In the genomic region with DNA sequence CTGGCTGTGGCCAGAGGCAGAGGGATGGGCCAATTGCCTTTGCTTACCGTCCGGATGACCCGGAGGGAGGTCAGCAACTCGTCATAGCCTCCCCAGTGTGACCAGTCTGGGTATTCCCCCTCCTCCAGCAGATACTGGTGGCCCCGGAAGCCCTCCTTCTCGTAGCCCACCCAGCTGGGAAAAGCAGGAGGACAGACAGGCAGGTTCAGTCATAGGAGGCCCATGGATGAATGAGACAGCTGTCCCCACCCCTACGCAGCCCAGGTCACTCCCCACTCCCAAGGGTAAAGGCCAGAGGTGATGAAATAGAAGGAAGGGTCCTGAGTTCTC, we compare ENCODE assay signal across 14 cellular contexts. TPM values are rescaled to one million over a fixed set of nuclear protein-coding genes. Genes with fewer than 3 reads are reported as not detected.
DNase-seq lines count a peak whose midpoint lies in the region; ATAC-seq and TF ChIP-seq lines count a peak whose summit lies in the region.
"Had no signal": no experiment of that assay in that cellular context is flagged by ENCODE, and none has a peak within 500 bp of the region (broad histone marks: within the 10 kb centered on the region; RNA-seq: fewer than 3 reads in every experiment).

No MANE protein-coding gene starts in this region.

- H3K36me3 ChIP-seq in breast epithelium, result no peaks in the 10 kb centered on the region
- H3K36me3 ChIP-seq: esophagus muscularis mucosa, uterus had no signal

- intact Hi-C loops in MCF 10A (cut with micrococcal nuclease), result no loop called here
- intact Hi-C loops in breast epithelium (cut with DNase I; ENCODE audit: low total_unique reads), result no loop called here

- no peak for DNase-seq in MCF 10A (ENCODE audit: unreplicated experiment)
- DNase-seq in breast epithelium (ENCODE audit: low spot score in 2 of 2), result no peak
- DNase-seq in RWPE1 (ENCODE audit: low spot score), result no peak
- no peak for DNase-seq in epithelial cell of prostate (ENCODE audit: low read depth, low spot score)
- no peak for DNase-seq in stimulated activated naive CD8-positive, alpha-beta T cell treated with anti-CD3 and anti-CD28 coated beads, Interleukin-15, amount 100 ng/mL, for 72 hours
- DNase-seq in UCSD-AML1 (lab: John Stamatoyannopoulos, UW; ENCODE audit: unreplicated experiment), result no peak
- no peak for DNase-seq in germinal center (ENCODE audit: low spot score)
- DNase-seq in GM13976 (ENCODE audit: low spot score), result no peak
- DNase-seq: EL, uterus had no signal

- H3K4me3 Mint-ChIP-seq in MCF 10A (ENCODE audit: unreplicated experiment), result peak overlapping the region; percentile 81
- peak overlapping the region; percentile 65 to 93 for H3K4me3 Mint-ChIP-seq in stimulated activated naive CD8-positive, alpha-beta T cell treated with anti-CD3 and anti-CD28 coated beads, Interleukin-15, amount 100 ng/mL, for 72 hours

- CTCF ChIA-PET in MCF 10A (lab: Yijun Ruan, JAX), result no interaction called here
- CTCF ChIA-PET in RWPE1 (lab: Yijun Ruan, JAX), result no interaction called here

- no peak for TF ChIP-seq CTCF in MCF 10A (IDR thresholded peaks at IDR 0.05; ENCODE audit: unreplicated experiment)
- no peak for TF ChIP-seq CTCF in breast epithelium (IDR thresholded peaks at IDR 0.05)
- TF ChIP-seq CTCF in RWPE1 (conservative IDR thresholded peaks at IDR 0.05; ENCODE audit: low read depth), result no peak
- TF ChIP-seq CTCF in GM13976 (IDR thresholded peaks at IDR 0.05; ENCODE audit: borderline replicate concordance, control extremely low read depth, extremely low read depth, insufficient read depth, missing control alignments), result no peak

- H3K9me3 Mint-ChIP-seq in MCF 10A (ENCODE audit: unreplicated experiment), result no peaks in the 10 kb centered on the region
- no peaks in the 10 kb centered on the region for H3K9me3 Mint-ChIP-seq in stimulated activated naive CD8-positive, alpha-beta T cell treated with anti-CD3 and anti-CD28 coated beads, Interleukin-15, amount 100 ng/mL, for 72 hours

- H3K4me3 ChIP-seq in breast epithelium, result no peak overlapping the region

- in situ Hi-C loops in GM13976 (cut with MboI; ENCODE audit: low sequenced_read_pairs, unreplicated experiment), result no loop called here

- no peaks in the 10 kb centered on the region for H3K36me3 Mint-ChIP-seq in MCF 10A (ENCODE audit: insufficient read depth, unreplicated experiment)

- no peak for TF ChIP-seq POLR2A in breast epithelium (IDR thresholded peaks at IDR 0.05)

- H3K4me1 ChIP-seq in breast epithelium, result no peaks in the 10 kb centered on the region

- no peaks in the 10 kb centered on the region for H3K27me3 ChIP-seq in breast epithelium

- TSS peak; percentile 74 for BruUV-seq in MCF 10A (replicated peaks; lab: Mats Ljungman, UMichigan)

- H3K27ac Mint-ChIP-seq in MCF 10A (ENCODE audit: low read depth, unreplicated experiment), result no peak overlapping the region
- H3K27ac Mint-ChIP-seq in stimulated activated naive CD8-positive, alpha-beta T cell treated with anti-CD3 and anti-CD28 coated beads, Interleukin-15, amount 100 ng/mL, for 72 hours, result no peak overlapping the region

- H3K27ac ChIP-seq in breast epithelium, result no peak overlapping the region
- peak overlapping the region; percentile 78 for H3K27ac ChIP-seq in RWPE1
- peak overlapping the region; percentile 63 for H3K27ac ChIP-seq in epithelial cell of prostate
- H3K27ac ChIP-seq: esophagus muscularis mucosa, uterus had no signal

- H3K27me3 Mint-ChIP-seq in MCF 10A (ENCODE audit: insufficient read depth, unreplicated experiment), result no peaks in the 10 kb centered on the region
- H3K27me3 Mint-ChIP-seq in stimulated activated naive CD8-positive, alpha-beta T cell treated with anti-CD3 and anti-CD28 coated beads, Interleukin-15, amount 100 ng/mL, for 72 hours, result peaks cover 6% of the 10 kb centered on the region

- peaks cover 6% of the 10 kb centered on the region for H3K4me1 Mint-ChIP-seq in MCF 10A (ENCODE audit: insufficient read depth, unreplicated experiment)
- H3K4me1 Mint-ChIP-seq in stimulated activated naive CD8-positive, alpha-beta T cell treated with anti-CD3 and anti-CD28 coated beads, Interleukin-15, amount 100 ng/mL, for 72 hours, result peaks cover 28% of the 10 kb centered on the region

- POLR2A ChIA-PET in MCF 10A (lab: Yijun Ruan, JAX), result interaction anchor here (0.5 to 1.9 kb wide), 6 partner anchors 12 to 96 kb away, joined by 3 to 6 read pairs (median 4); a partner anchor contains a TSS
- POLR2A ChIA-PET in RWPE1 (lab: Yijun Ruan, JAX; ENCODE audit: low non-redundant PET), result no interaction called here

- no peak for ATAC-seq in stimulated activated naive CD8-positive, alpha-beta T cell treated with anti-CD3 and anti-CD28 coated beads, Interleukin-15, amount 100 ng/mL, for 72 hours

- H3K9me3 ChIP-seq in breast epithelium, result no peaks in the 10 kb centered on the region
- H3K9me3 ChIP-seq: esophagus muscularis mucosa, uterus had no signal

RNA-seq across cellular contexts. Expression of a gene that starts 16.8 kb away (rescaled TPM):
- total RNA-seq in MCF 10A (2022), result 8.6 and 14.2 TPM in 2 replicates
- total RNA-seq in breast epithelium, result under 1 TPM in 1 of 3 donors, not detected in 2; 0.66 TPM
- total RNA-seq: chondrocyte, pulmonary artery endothelial cell had no signal

RNA-seq across cellular contexts. Expression of a gene that starts 19.4 kb away (rescaled TPM):
- not detected in 2 replicates for total RNA-seq in MCF 10A (2022)
- 10 to 100 TPM in 2 of 3 donors, 1 to 10 TPM in 1; 8.3 to 12.8 (median 12.3) TPM for total RNA-seq in breast epithelium
- total RNA-seq: chondrocyte, M059J, pulmonary artery endothelial cell had no signal

RNA-seq across cellular contexts. Expression of a gene that starts 30.7 kb away (rescaled TPM):
- total RNA-seq in MCF 10A (2022), result 17.7 and 20.3 TPM in 2 replicates
- 10 to 100 TPM; 15.0 to 25.5 (median 24.9) TPM for total RNA-seq in breast epithelium

RNA-seq across cellular contexts. Expression of a gene that starts 35.4 kb away (rescaled TPM):
- total RNA-seq in MCF 10A (2022) (not detected in 2 replicates), breast epithelium (under 1 TPM in 2 of 3 donors, not detected in 1; 0.48 to 0.59 TPM)
- total RNA-seq: chondrocyte, esophagus muscularis mucosa, M059J, pulmonary artery endothelial cell, uterus had no signal

RNA-seq across cellular contexts. Expression of a gene that starts 57.3 kb away (rescaled TPM):
- 133 and 170 TPM in 2 replicates for total RNA-seq in MCF 10A (2022)
- total RNA-seq in breast epithelium, result 10 to 100 TPM; 27.5 to 55.7 (median 50.1) TPM

Comparison
In these comparisons a context has a peak if more than half of its experiments do, and no peak if none do; other contexts are left out.
1. H3K27ac ChIP-seq: peak in RWPE1 (single experiment) and epithelial cell of prostate (single experiment); none in breast epithelium (0 of 2).